In genomic region chr13:101178394-101178793, GRCh38 we compare ENCODE assay signal across 20 cellular contexts.
A peak's percentile ranks its signal among the peaks of the same experiment; 100 is the strongest.
DNase-seq lines count a peak whose midpoint lies in the region; ATAC-seq and TF ChIP-seq lines count a peak whose summit lies in the region.
"Had no signal": no experiment of that assay in that cellular context is flagged by ENCODE, and none has a peak within 500 bp of the region (broad histone marks: within the 10 kb centered on the region; RNA-seq: fewer than 3 reads in every experiment).

No MANE protein-coding gene starts in this region.

- no peak overlapping the region for H3K18ac ChIP-seq in IMR-90 (ENCODE audit: low read depth, low read length)

- TF ChIP-seq RAD21 in IMR-90 (IDR thresholded peaks at IDR 0.05; ENCODE audit: low read length) = no peak

- H3K9me3 ChIP-seq in AG04450 (ENCODE audit: control insufficient read depth, insufficient read depth, low read length) (peaks cover 4% of the 10 kb centered on the region; the same call in 1 of the 2 replicates), IMR-90 (ENCODE audit: control insufficient read depth, insufficient read depth, low read length) (no peaks in the 10 kb centered on the region), right cardiac atrium (ENCODE audit: control insufficient read depth, low read length) (no peaks in the 10 kb centered on the region)
- H3K9me3 ChIP-seq: BE2C, Caco-2, Peyer's patch, SJSA1 had no signal

- DNase-seq in AG04450 (ENCODE audit: low read depth, low spot score) (peak; percentile 20), IMR-90 (peak; percentile 35), NCI-H82 (lab: John Stamatoyannopoulos, UW) (peak; percentile 75), left kidney (ENCODE audit: low read depth, low spot score) (peak; percentile 79), NCI-H1048 (lab: John Stamatoyannopoulos, UW) (no peak), right cardiac atrium (no peak)
- DNase-seq in activated naive CD4-positive, alpha-beta T cell treated with anti-CD3 and anti-CD28 coated beads for 36 hours = no peak
- DNase-seq: BE2C; Caco-2; CD4-positive, alpha-beta T cell; KG1; NCI-H1436; NCI-H2029 treated with DMSO at 0.1 percent for 48 hours; NCI-H226; NCI-H526 treated with DMSO at 0.1 percent for 48 hours; NK-92 treated with Interleukin-12 subunit alpha and Interleukin-12 subunit beta, amount 100 ng/mL, for 24 hours; Peyer's patch had no signal

- no peak overlapping the region for H2AK9ac ChIP-seq in IMR-90 (replicated peaks; ENCODE audit: low read depth, low read length, poor library complexity)

- H3K36me3 ChIP-seq in IMR-90 (ENCODE audit: control insufficient read depth, insufficient read depth, low read length) = no peaks in the 10 kb centered on the region
- H3K36me3 ChIP-seq: BE2C, Peyer's patch, SJSA1 had no signal

- intact Hi-C loops in IMR-90 (cut with micrococcal nuclease) = no loop called here
- intact Hi-C loops in right cardiac atrium (cut with DNase I) = no loop called here
- intact Hi-C loops in activated naive CD4-positive, alpha-beta T cell treated with anti-CD3 and anti-CD28 coated beads for 36 hours (cut with micrococcal nuclease) = no loop called here

- H3K4me1 ChIP-seq in IMR-90 (ENCODE audit: control insufficient read depth, insufficient read depth, low read length) (peaks cover 3% of the 10 kb centered on the region), right cardiac atrium (ENCODE audit: control insufficient read depth, insufficient read depth, low read length) (no peaks in the 10 kb centered on the region)
- H3K4me1 ChIP-seq: BE2C, Caco-2, Peyer's patch had no signal

- no peak overlapping the region for H3K4ac ChIP-seq in IMR-90 (ENCODE audit: low read depth, low read length)

- H3K4me1 Mint-ChIP-seq in activated naive CD4-positive, alpha-beta T cell treated with anti-CD3 and anti-CD28 coated beads for 36 hours (ENCODE audit: low read depth) = no peaks in the 10 kb centered on the region

- H3K9me1 ChIP-seq in IMR-90 (ENCODE audit: insufficient read depth, low read length) = 0 out of 2 replicates have a peak, but pooled peaks cover 2% of the 10 kb centered on the region

- H4K91ac ChIP-seq in IMR-90 (ENCODE audit: insufficient read depth, low read depth, low read length) = no peak overlapping the region

- no peak overlapping the region for H3K56ac ChIP-seq in IMR-90 (ENCODE audit: extremely low read depth, insufficient read depth, low read length)

- dilution Hi-C loops in IMR-90 (cut with HindIII; ENCODE audit: low sequenced_read_pairs, unreplicated experiment) = no loop called here

- no peaks in the 10 kb centered on the region for H3K36me3 Mint-ChIP-seq in activated naive CD4-positive, alpha-beta T cell treated with anti-CD3 and anti-CD28 coated beads for 36 hours (ENCODE audit: low read depth)

- ATAC-seq in IMR-90 (ENCODE audit: low read depth) = peak; percentile 37; the same call in 1 of the 2 replicates
- no peak for ATAC-seq in right cardiac atrium
- ATAC-seq in HG03469 (IDR thresholded peaks at IDR 0.05; ENCODE audit: unreplicated experiment) = no peak
- ATAC-seq: HepG2 had no signal

- H3K4me2 ChIP-seq in IMR-90 (ENCODE audit: low read depth, low read length) = peak overlapping the region; percentile 74

- no peak overlapping the region for H3K23ac ChIP-seq in IMR-90 (ENCODE audit: low read depth, low read length)

- no peak for TF ChIP-seq CTCF in AG04450 (IDR thresholded peaks at IDR 0.05; ENCODE audit: low read depth, low read length)
- TF ChIP-seq CTCF in IMR-90 (conservative IDR thresholded peaks at IDR 0.05; ENCODE audit: low read depth, low read length) = no peak

- no peak overlapping the region for H3K27ac ChIP-seq in AG04450 (ENCODE audit: low read depth, low read length)
- H3K27ac ChIP-seq in IMR-90 (ENCODE audit: insufficient read depth, low read length) = no peak overlapping the region
- no peak overlapping the region for H3K27ac ChIP-seq in right cardiac atrium (ENCODE audit: low read length)
- H3K27ac ChIP-seq: Peyer's patch, SJSA1 had no signal

- H4K5ac ChIP-seq in IMR-90 (ENCODE audit: low read depth, low read length) = no peak overlapping the region

- POLR2A ChIA-PET in AG04450 (lab: Yijun Ruan, JAX) (no interaction called here), IMR-90 (lab: Charles Lee; ENCODE audit: unreplicated experiment) (interaction anchor here (0.6 kb wide), 2 partner anchors 317 to 948 kb away, joined by 3 read pairs; no protein-coding TSS in a partner anchor)

- no peak overlapping the region for H2AFZ ChIP-seq in IMR-90 (replicated peaks; ENCODE audit: low read length, poor library complexity)

- H3K27ac Mint-ChIP-seq in activated naive CD4-positive, alpha-beta T cell treated with anti-CD3 and anti-CD28 coated beads for 36 hours = no peak overlapping the region
- H3K27ac Mint-ChIP-seq: CD4-positive, alpha-beta T cell had no signal

- no peak overlapping the region for H2BK5ac ChIP-seq in IMR-90 (ENCODE audit: low read depth, low read length, poor library complexity, severe bottlenecking)

- H3K27me3 ChIP-seq in AG04450 (ENCODE audit: control insufficient read depth, insufficient read depth, low read length) = no peaks in the 10 kb centered on the region
- no peaks in the 10 kb centered on the region for H3K27me3 ChIP-seq in IMR-90 (ENCODE audit: control insufficient read depth, insufficient read depth, low read length)
- H3K27me3 ChIP-seq in right cardiac atrium (ENCODE audit: control insufficient read depth, insufficient read depth) = no peaks in the 10 kb centered on the region
- H3K27me3 ChIP-seq: Peyer's patch, SJSA1 had no signal

- no peak overlapping the region for H3K9ac ChIP-seq in IMR-90 (ENCODE audit: low read depth, low read length)

- no peaks in the 10 kb centered on the region for H3K9me3 Mint-ChIP-seq in activated naive CD4-positive, alpha-beta T cell treated with anti-CD3 and anti-CD28 coated beads for 36 hours
- H3K9me3 Mint-ChIP-seq: CD4-positive, alpha-beta T cell had no signal

- H2AK5ac ChIP-seq in IMR-90 (ENCODE audit: low read depth, low read length) = no peak overlapping the region

- no peak overlapping the region for H2BK15ac ChIP-seq in IMR-90 (ENCODE audit: low read depth, low read length)

- H4K20me1 ChIP-seq in IMR-90 (ENCODE audit: insufficient read depth, low read length) = no peaks in the 10 kb centered on the region

- no peak overlapping the region for H4K8ac ChIP-seq in IMR-90 (ENCODE audit: low read depth in 2 of 2, low read length in 2 of 2)

- H3K79me1 ChIP-seq in IMR-90 (ENCODE audit: low read depth in 1 of 2, low read length in 2 of 2) = no peaks in the 10 kb centered on the region

- in situ Hi-C loops in IMR-90 (cut with MboI; ENCODE audit: low sequenced_read_pairs) = no loop called here

- no peak overlapping the region for H3K4me3 Mint-ChIP-seq in activated naive CD4-positive, alpha-beta T cell treated with anti-CD3 and anti-CD28 coated beads for 36 hours
- H3K4me3 Mint-ChIP-seq: CD4-positive, alpha-beta T cell had no signal

- H3K27me3 Mint-ChIP-seq in activated naive CD4-positive, alpha-beta T cell treated with anti-CD3 and anti-CD28 coated beads for 36 hours (ENCODE audit: low read depth) = peaks cover 6% of the 10 kb centered on the region

- TF ChIP-seq POLR2A in IMR-90 (IDR thresholded peaks at IDR 0.05; ENCODE audit: low read depth, low read length) = no peak

- no peak overlapping the region for H2BK120ac ChIP-seq in IMR-90 (ENCODE audit: low read depth, low read length)

- no peak overlapping the region for H2BK20ac ChIP-seq in IMR-90 (ENCODE audit: low read depth, low read length)

- no CpG with 5 or more reads among the region's 3 CpGs for WGBS in IMR-90 (ENCODE audit: extremely low coverage in 2 of 2, insufficient read length in 1 of 2), 2 experiments
- 58% methylated on average over 3 of the region's 3 CpGs for whole genome bisulfite sequencing in right cardiac atrium

- H3K14ac ChIP-seq in IMR-90 (replicated peaks; ENCODE audit: low read depth, low read length) = no peak overlapping the region

- CTCF ChIA-PET in AG04450 (lab: Charles Lee) = interaction anchor here (1.8 kb wide), 1 partner anchor 33 kb away, joined by 10 read pairs; no protein-coding TSS in a partner anchor
- CTCF ChIA-PET in IMR-90 (lab: Yijun Ruan, JAX) = interaction anchor here (1.1 kb wide), 1 partner anchor 8 kb away, joined by 3 read pairs; no protein-coding TSS in a partner anchor
- CTCF ChIA-PET in activated naive CD4-positive, alpha-beta T cell treated with anti-CD3 and anti-CD28 coated beads for 36 hours (lab: Charles Lee) = no interaction called here

- H3K4me3 ChIP-seq in AG04450 (ENCODE audit: low read depth, low read length) (no peak overlapping the region), IMR-90 (ENCODE audit: insufficient read depth, low read depth, low read length) (no peak overlapping the region), right cardiac atrium (ENCODE audit: low read length) (no peak overlapping the region)
- H3K4me3 ChIP-seq: Peyer's patch, SJSA1 had no signal

- BruUV-seq in IMR-90 (replicated peaks; lab: Mats Ljungman, UMichigan) = no TSS peak

TF ChIP-seq in IMR-90, 13 proteins besides CTCF, POLR2A, EP300 and RAD21 (continues in another document):
- TF ChIP-seq USF2 (IDR thresholded peaks at IDR 0.05; ENCODE audit: low read depth, low read length) (no peak), SMC3 (IDR thresholded peaks at IDR 0.05; ENCODE audit: low read depth, low read length) (no peak), MXI1 (IDR thresholded peaks at IDR 0.05; ENCODE audit: borderline replicate concordance, low read depth, low read length) (no peak), BHLHE40 (IDR thresholded peaks at IDR 0.05; ENCODE audit: low read depth, low read length) (no peak), CEBPB (IDR thresholded peaks at IDR 0.05; ENCODE audit: low read depth, low read length) (no peak), FOS (IDR thresholded peaks at IDR 0.05; ENCODE audit: low read depth, low read length) (no peak), NFE2L2 (IDR thresholded peaks at IDR 0.05; ENCODE audit: low read depth, low read length) (no peak), MAZ (IDR thresholded peaks at IDR 0.05; ENCODE audit: borderline replicate concordance, low read depth, low read length) (no peak), ELK1 (IDR thresholded peaks at IDR 0.05; ENCODE audit: borderline replicate concordance, low read depth, low read length) (no peak)

Comparison
In these comparisons a context has a peak if more than half of its experiments do, and no peak if none do; other contexts are left out.
1. DNase-seq: peak in AG04450 (single experiment), IMR-90 (single experiment), NCI-H82 (single experiment) and left kidney (single experiment); none in NCI-H1048 (single experiment), right cardiac atrium (0 of 3) and activated naive CD4-positive, alpha-beta T cell treated with anti-CD3 and anti-CD28 coated beads for 36 hours (single experiment).